Comparison of ENCODE assay signal across 1 cellular context in genomic region chr20:45362804-45363610, GRCh38.
TF ChIP-seq lines count a peak whose summit lies in the region.

TSS of gene SYS1 (plus strand) at chr20:45363156. CDS start at chr20:45363532, 376 bp downstream.

TF ChIP-seq in HEK293, 187 proteins besides CTCF, POLR2A, EP300 and RAD21 (continued from another document and continues in another):
- TF ChIP-seq ZNF280D (tag by site-specific recombination; IDR thresholded peaks at IDR 0.05) (no peak), PRDM6 (tag by site-specific recombination; IDR thresholded peaks at IDR 0.05) (no peak), PATZ1 (tag by site-specific recombination; IDR thresholded peaks at IDR 0.05) (peak; percentile 66), PRDM10 (tag by site-specific recombination; IDR thresholded peaks at IDR 0.05) (peak; percentile 100), ZNF394 (tag by site-specific recombination; IDR thresholded peaks at IDR 0.05; ENCODE audit: borderline replicate concordance) (peak; percentile 83; the same call in 1 of the 2 replicates), YY2 (tag by site-specific recombination; IDR thresholded peaks at IDR 0.05) (peak; percentile 76; the same call in 1 of the 2 replicates), ZBTB17 (tag by site-specific recombination; IDR thresholded peaks at IDR 0.05) (peak; percentile 93), ZNF791 (tag by site-specific recombination; IDR thresholded peaks at IDR 0.05) (no peak), ZNF2 (tag by site-specific recombination; IDR thresholded peaks at IDR 0.05) (peak; percentile 46), HIC1 (tag by site-specific recombination; IDR thresholded peaks at IDR 0.05) (0 out of 2 replicates have a peak, but pooled peaks have one; percentile 13), ZNF510 (tag by site-specific recombination; IDR thresholded peaks at IDR 0.05; ENCODE audit: insufficient replicate concordance) (no peak), ZNF335 (tag by site-specific recombination; conservative IDR thresholded peaks at IDR 0.05) (peak; percentile 95), ZNF792 (tag by site-specific recombination; IDR thresholded peaks at IDR 0.05) (no peak), ZBTB11 (tag by site-specific recombination; conservative IDR thresholded peaks at IDR 0.05; ENCODE audit: low read depth) (peak; percentile 67), ZNF692 (tag by site-specific recombination; IDR thresholded peaks at IDR 0.05) (peak; percentile 96), WT1 (tag by site-specific recombination; IDR thresholded peaks at IDR 0.05) (peak; percentile 14; the same call in 1 of the 2 replicates), ZBTB48 (tag by site-specific recombination; IDR thresholded peaks at IDR 0.05) (peak; percentile 52), ZNF600 (tag by site-specific recombination; IDR thresholded peaks at IDR 0.05) (peak; percentile 84), ZNF501 (tag by site-specific recombination; IDR thresholded peaks at IDR 0.05) (peak; percentile 93; the same call in 1 of the 2 replicates), ZXDB (tag by site-specific recombination; IDR thresholded peaks at IDR 0.05) (peak; percentile 95), ZEB2 (tag by site-specific recombination; IDR thresholded peaks at IDR 0.05) (peak; percentile 81), ZBTB20 (tag by site-specific recombination; IDR thresholded peaks at IDR 0.05) (peak; percentile 68), ZFP69B (tag by site-specific recombination; IDR thresholded peaks at IDR 0.05) (peak; percentile 95), ZBTB7A (tag by site-specific recombination; IDR thresholded peaks at IDR 0.05; ENCODE audit: low read depth) (no peak), ZBTB8A (tag by site-specific recombination; IDR thresholded peaks at IDR 0.05) (peak; percentile 36), ZBTB49 (tag by site-specific recombination; IDR thresholded peaks at IDR 0.05; ENCODE audit: low read depth) (no peak)
